ENCODE assay signal across 22 cellular contexts in the genomic region with DNA sequence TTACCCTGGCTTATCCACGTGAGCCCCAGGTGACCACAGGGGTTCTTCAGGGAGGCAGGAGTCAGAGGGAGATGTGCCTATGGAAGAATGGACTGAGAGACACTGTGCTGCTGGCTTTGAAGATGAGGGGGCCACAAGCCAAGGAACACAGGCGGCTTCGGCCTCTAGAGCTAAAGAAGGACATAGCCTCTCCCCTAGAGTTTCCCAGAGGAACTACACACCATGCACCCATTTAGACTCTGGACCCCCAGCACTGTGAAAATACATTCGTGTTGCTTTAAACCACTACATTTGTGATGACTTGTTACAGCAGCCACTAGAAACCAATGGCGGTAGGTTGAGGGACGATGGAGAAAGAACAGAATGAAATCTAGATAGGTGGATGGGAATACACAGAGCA. TPM values are rescaled to one million over a fixed set of nuclear protein-coding genes. Genes with fewer than 3 reads are reported as not detected.
DNase-seq lines count a peak whose midpoint lies in the region; ATAC-seq and TF ChIP-seq lines count a peak whose summit lies in the region.
"Had no signal": no experiment of that assay in that cellular context is flagged by ENCODE, and none has a peak within 500 bp of the region (broad histone marks: within the 10 kb centered on the region; RNA-seq: fewer than 3 reads in every experiment).

No MANE protein-coding gene starts in this region.

- POLR2A ChIA-PET in BJ (lab: Charles Lee), result no interaction called here

- no peak overlapping the region for H3K4me3 Mint-ChIP-seq in activated T-helper 1 cell treated with anti-CD3 and anti-CD28 coated beads, Interleukin-12 subunit alpha, Interleukin-12 subunit beta, Interleukin-2, Interleukin-4 antibody, amounts not matched to agents 30 ng/mL and 10 ng/mL and 1 ng/mL, durations not matched to agents 14 hours and 24 hours and 36 hours
- H3K4me3 Mint-ChIP-seq: T-helper 1 cell treated with Interleukin-12 subunit alpha and Interleukin-12 subunit beta and Interleukin-4 antibody, amounts not matched to agents 30 μg/mL and 1 μg/mL, for 36 hours had no signal

- H3K27me3 ChIP-seq in BJ (ENCODE audit: control insufficient read depth, insufficient read depth, low read length), result no peaks in the 10 kb centered on the region

- peak overlapping the region; percentile 83 for H3K27ac Mint-ChIP-seq in activated T-helper 1 cell treated with anti-CD3 and anti-CD28 coated beads, Interleukin-12 subunit alpha, Interleukin-12 subunit beta, Interleukin-2, Interleukin-4 antibody, amounts not matched to agents 30 ng/mL and 10 ng/mL and 1 ng/mL, durations not matched to agents 14 hours and 24 hours and 36 hours
- H3K27ac Mint-ChIP-seq: T-helper 1 cell treated with Interleukin-12 subunit alpha and Interleukin-12 subunit beta and Interleukin-4 antibody, amounts not matched to agents 30 μg/mL and 1 μg/mL, for 36 hours had no signal

- CTCF ChIA-PET in BJ (lab: Yijun Ruan, JAX), result interaction anchor here (1.5 kb wide), 1 partner anchor 10 kb away, joined by 4 read pairs; no protein-coding TSS in a partner anchor

- peaks cover 60% of the 10 kb centered on the region for H3K4me1 Mint-ChIP-seq in activated T-helper 1 cell treated with anti-CD3 and anti-CD28 coated beads, Interleukin-12 subunit alpha, Interleukin-12 subunit beta, Interleukin-2, Interleukin-4 antibody, amounts not matched to agents 30 ng/mL and 10 ng/mL and 1 ng/mL, durations not matched to agents 14 hours and 24 hours and 36 hours (ENCODE audit: low read depth)

- peaks cover 15% of the 10 kb centered on the region for H3K36me3 ChIP-seq in BJ (ENCODE audit: control insufficient read depth, insufficient read depth, low read length)

- H3K27me3 Mint-ChIP-seq in activated T-helper 1 cell treated with anti-CD3 and anti-CD28 coated beads, Interleukin-12 subunit alpha, Interleukin-12 subunit beta, Interleukin-2, Interleukin-4 antibody, amounts not matched to agents 30 ng/mL and 10 ng/mL and 1 ng/mL, durations not matched to agents 14 hours and 24 hours and 36 hours (ENCODE audit: insufficient read depth), result no peaks in the 10 kb centered on the region

- TF ChIP-seq CTCF in BJ (IDR thresholded peaks at IDR 0.05; ENCODE audit: insufficient read depth, low read depth, low read length) (0 out of 2 replicates have a peak, but pooled peaks have one; percentile 4), GM12873 (IDR thresholded peaks at IDR 0.05; ENCODE audit: insufficient read depth, low read depth, low read length, missing control alignments) (peak; percentile 50), fibroblast of the aortic adventitia (IDR thresholded peaks at IDR 0.05; ENCODE audit: insufficient read depth, low read length) (peak; percentile 27), GM10266 (IDR thresholded peaks at IDR 0.05; ENCODE audit: control insufficient read depth, insufficient read depth, low read depth, missing control alignments) (no peak)

- H3K4me3 ChIP-seq in BJ (ENCODE audit: low read depth, low read length), result no peak overlapping the region
- H3K4me3 ChIP-seq in fibroblast of the aortic adventitia (ENCODE audit: low read depth, low read length), result no peak overlapping the region
- H3K4me3 ChIP-seq: left ventricle myocardium inferior had no signal

- peaks cover 56% of the 10 kb centered on the region for H3K36me3 Mint-ChIP-seq in activated T-helper 1 cell treated with anti-CD3 and anti-CD28 coated beads, Interleukin-12 subunit alpha, Interleukin-12 subunit beta, Interleukin-2, Interleukin-4 antibody, amounts not matched to agents 30 ng/mL and 10 ng/mL and 1 ng/mL, durations not matched to agents 14 hours and 24 hours and 36 hours (ENCODE audit: low read depth)

- ATAC-seq in HG02642 (IDR thresholded peaks at IDR 0.05; ENCODE audit: poor library complexity, unreplicated experiment) (no peak), GM21619 (IDR thresholded peaks at IDR 0.05; ENCODE audit: unreplicated experiment) (no peak)

- DNase-seq in BJ (ENCODE audit: low read depth) (no peak), fibroblast of the aortic adventitia (ENCODE audit: low read depth) (no peak), GM10266 (ENCODE audit: extremely low spot score) (no peak)
- DNase-seq in activated T-helper 1 cell treated with anti-CD3 and anti-CD28 coated beads, Interleukin-12 subunit alpha, Interleukin-12 subunit beta, Interleukin-2, Interleukin-4 antibody, amounts not matched to agents 30 ng/mL and 10 ng/mL and 1 ng/mL, durations not matched to agents 14 hours and 24 hours and 36 hours (ENCODE audit: low spot score), result no peak
- DNase-seq in stimulated activated naive CD4-positive, alpha-beta T cell treated with Interleukin-2 at 50 U/mL for 16 hours (lab: John Stamatoyannopoulos, UW), result no peak
- DNase-seq: activated CD4-positive, alpha-beta T cell treated with anti-CD3 and anti-CD28 coated beads, Interleukin-2, amount 50 U/mL, for 1 hour; activated naive CD4-positive, alpha-beta T cell; central memory CD4-positive, alpha-beta T cell; erythroblast; GDM1; GOT3; hippocampal formation; Kasumi-1; left ventricle myocardium inferior; NCI-H146; NCI-H524 treated with DMSO at 0.1 percent for 48 hours; stimulated activated CD4-positive, alpha-beta T cell treated with anti-CD3 and anti-CD28 coated beads, Interleukin-1b, Interleukin-23, amount 100 ng/mL, for 48 hours; stimulated activated CD8-positive, alpha-beta memory T cell treated with anti-CD3 and anti-CD28 coated beads, Interleukin-4, amount 100 ng/mL, for 48 hours had no signal

- intact Hi-C loops in activated T-helper 1 cell treated with anti-CD3 and anti-CD28 coated beads, Interleukin-12 subunit alpha, Interleukin-12 subunit beta, Interleukin-2, Interleukin-4 antibody, amounts not matched to agents 30 ng/mL and 10 ng/mL and 1 ng/mL, durations not matched to agents 14 hours and 24 hours and 36 hours (cut with micrococcal nuclease), result no loop called here

- H3K9me3 Mint-ChIP-seq in activated T-helper 1 cell treated with anti-CD3 and anti-CD28 coated beads, Interleukin-12 subunit alpha, Interleukin-12 subunit beta, Interleukin-2, Interleukin-4 antibody, amounts not matched to agents 30 ng/mL and 10 ng/mL and 1 ng/mL, durations not matched to agents 14 hours and 24 hours and 36 hours, result no peaks in the 10 kb centered on the region
- H3K9me3 Mint-ChIP-seq: T-helper 1 cell treated with Interleukin-12 subunit alpha and Interleukin-12 subunit beta and Interleukin-4 antibody, amounts not matched to agents 30 μg/mL and 1 μg/mL, for 36 hours had no signal

RNA-seq across cellular contexts. Expression of a gene that starts 13.7 kb away (rescaled TPM):
- 6.9 and 7.9 TPM in 2 replicates for polyA plus RNA-seq in BJ (2011; rRNA removed)
- 2.7 and 4.0 TPM in 2 replicates for polyA minus RNA-seq in BJ (2011; rRNA and poly(A)+ RNA removed)
- total RNA-seq in activated T-helper 1 cell treated with anti-CD3 and anti-CD28 coated beads, Interleukin-12 subunit alpha, Interleukin-12 subunit beta, Interleukin-2, Interleukin-4 antibody, amounts not matched to agents 30 ng/mL and 10 ng/mL and 1 ng/mL, durations not matched to agents 14 hours and 24 hours and 36 hours, result 50.7 and 52.0 TPM in 2 replicates
- total RNA-seq in fibroblast of the aortic adventitia (ENCODE audit: low replicate concordance), result 81.5 and 106 TPM in 2 replicates

RNA-seq across cellular contexts. Expression of a gene that starts 14.0 kb away (rescaled TPM):
- 11.9 and 15.1 TPM in 2 replicates for polyA plus RNA-seq in BJ (2011; rRNA removed)
- polyA minus RNA-seq in BJ (2011; rRNA and poly(A)+ RNA removed), result 11.8 and 12.3 TPM in 2 replicates
- total RNA-seq in activated T-helper 1 cell treated with anti-CD3 and anti-CD28 coated beads, Interleukin-12 subunit alpha, Interleukin-12 subunit beta, Interleukin-2, Interleukin-4 antibody, amounts not matched to agents 30 ng/mL and 10 ng/mL and 1 ng/mL, durations not matched to agents 14 hours and 24 hours and 36 hours, result 231 and 238 TPM in 2 replicates
- total RNA-seq in fibroblast of the aortic adventitia (ENCODE audit: low replicate concordance), result 11.3 and 35.4 TPM in 2 replicates

RNA-seq across cellular contexts. Expression of a gene that starts 18.6 kb away (rescaled TPM):
- polyA plus RNA-seq in BJ (2011; rRNA removed), result 0.12 and 0.32 TPM in 2 replicates
- polyA minus RNA-seq in BJ (2011; rRNA and poly(A)+ RNA removed), result not detected in 2 replicates
- total RNA-seq in activated T-helper 1 cell treated with anti-CD3 and anti-CD28 coated beads, Interleukin-12 subunit alpha, Interleukin-12 subunit beta, Interleukin-2, Interleukin-4 antibody, amounts not matched to agents 30 ng/mL and 10 ng/mL and 1 ng/mL, durations not matched to agents 14 hours and 24 hours and 36 hours, result 50.0 and 51.5 TPM in 2 replicates
- total RNA-seq in fibroblast of the aortic adventitia (ENCODE audit: low replicate concordance), result 1.1 TPM in 1 of 2 replicates, not detected in the other
- total RNA-seq: left ventricle myocardium inferior had no signal

RNA-seq across cellular contexts. Expression of a gene that starts 37.8 kb away (rescaled TPM):
- polyA plus RNA-seq in BJ (2011; rRNA removed), result 17.6 and 26.7 TPM in 2 replicates
- 20.6 and 23.7 TPM in 2 replicates for polyA minus RNA-seq in BJ (2011; rRNA and poly(A)+ RNA removed)
- total RNA-seq in activated T-helper 1 cell treated with anti-CD3 and anti-CD28 coated beads, Interleukin-12 subunit alpha, Interleukin-12 subunit beta, Interleukin-2, Interleukin-4 antibody, amounts not matched to agents 30 ng/mL and 10 ng/mL and 1 ng/mL, durations not matched to agents 14 hours and 24 hours and 36 hours, result 38.7 and 41.8 TPM in 2 replicates
- total RNA-seq in fibroblast of the aortic adventitia (ENCODE audit: low replicate concordance), result 16.3 and 17.1 TPM in 2 replicates

RNA-seq across cellular contexts. Expression of a gene that starts 38.1 kb away (rescaled TPM):
- polyA plus RNA-seq in BJ (2011; rRNA removed), result 40.5 and 42.0 TPM in 2 replicates
- 17.5 and 21.6 TPM in 2 replicates for polyA minus RNA-seq in BJ (2011; rRNA and poly(A)+ RNA removed)
- total RNA-seq in activated T-helper 1 cell treated with anti-CD3 and anti-CD28 coated beads, Interleukin-12 subunit alpha, Interleukin-12 subunit beta, Interleukin-2, Interleukin-4 antibody, amounts not matched to agents 30 ng/mL and 10 ng/mL and 1 ng/mL, durations not matched to agents 14 hours and 24 hours and 36 hours, result 32.1 and 32.2 TPM in 2 replicates
- total RNA-seq in fibroblast of the aortic adventitia (ENCODE audit: low replicate concordance), result 14.4 and 20.6 TPM in 2 replicates

Comparison
In these comparisons a context has a peak if more than half of its experiments do, and no peak if none do; other contexts are left out.
1. RNA of a gene that starts 18.6 kb away (total RNA-seq): 50.0 to 51.5 TPM in activated T-helper 1 cell treated with anti-CD3 and anti-CD28 coated beads, Interleukin-12 subunit alpha, Interleukin-12 subunit beta, Interleukin-2, Interleukin-4 antibody, amounts not matched to agents 30 ng/mL and 10 ng/mL and 1 ng/mL, durations not matched to agents 14 hours and 24 hours and 36 hours; 1.1 TPM in fibroblast of the aortic adventitia; every median in the first group is over 10 times any median in the second.